In genomic region chr5:110224050-110224449, GRCh38 we compare ENCODE assay signal across 34 cellular contexts.
"Had no signal": no experiment of that assay in that cellular context is flagged by ENCODE, and none has a peak within 500 bp of the region (broad histone marks: within the 10 kb centered on the region; RNA-seq: fewer than 3 reads in every experiment).

No MANE protein-coding gene starts in this region.

- H3K4me3 ChIP-seq: adrenal gland, ascending aorta, body of pancreas, breast epithelium, cardiac muscle cell had no signal

- H3K36me3 ChIP-seq: adrenal gland, ascending aorta, brain microvascular endothelial cell, breast epithelium, cardiac muscle cell had no signal

- FAIRE-seq: astrocyte, bronchial epithelial cell had no signal

- H3K27me3 ChIP-seq: adrenal gland, ascending aorta, body of pancreas, brain microvascular endothelial cell, breast epithelium, cardiac muscle cell had no signal

- H3K9me3 ChIP-seq: adrenal gland had no signal

- H3K4me1 ChIP-seq: adrenal gland, ascending aorta, body of pancreas, breast epithelium had no signal

- DNase-seq: activated effector memory CD4-positive, alpha-beta T cell treated with anti-CD3 and anti-CD28 coated beads, Interleukin-2, amount 50 U/mL, for 16 hours; activated effector memory CD4-positive, alpha-beta T cell treated with Interleukin-2 at 50 U/mL for 16 hours; activated gamma-delta T cell; activated gamma-delta T cell treated with Interleukin-2 at 50 U/mL for 16 hours; activated naive CD4-positive, alpha-beta T cell; activated naive CD4-positive, alpha-beta T cell treated with anti-CD3 and anti-CD28 coated beads for 36 hours; activated naive CD4-positive, alpha-beta T cell treated with anti-CD3 and anti-CD28 coated beads, Interleukin-2, amount 10 ng/mL, durations not matched to agents 7 days and 5 days; activated naive CD4-positive, alpha-beta T cell treated with anti-CD3 and anti-CD28 coated beads, Interleukin-2, amount 50 U/mL, for 16 hours; activated naive CD4-positive, alpha-beta T cell treated with Interleukin-2 at 50 U/mL for 16 hours; activated naive CD8-positive, alpha-beta T cell treated with anti-CD3 and anti-CD28 coated beads for 36 hours; activated naive CD8-positive, alpha-beta T cell treated with anti-CD3 and anti-CD28 coated beads, Interleukin-2, amount 10 ng/mL, durations not matched to agents 7 days and 5 days; activated naive CD8-positive, alpha-beta T cell treated with anti-CD3 and anti-CD28 coated beads, Interleukin-2, amount 50 U/mL, for 24 hours; activated T-cell treated with anti-CD3 and anti-CD28 coated beads, Interleukin-2, amount 50 U/mL, for 1 hour; activated T-cell treated with anti-CD3 and anti-CD28 coated beads, Interleukin-2, amount 50 U/mL, for 24 hours; activated T-cell treated with anti-CD3 and anti-CD28 coated beads, Interleukin-2, amount 50 U/mL, for 4 hours; activated T-cell treated with anti-CD3 and anti-CD28 coated beads, Interleukin-2, amount 50 U/mL, for 48 hours; activated T-cell treated with anti-CD3 and anti-CD28 coated beads, Interleukin-2, amount 50 U/mL, for 72 hours; adrenal gland; amniotic stem cell; amygdala; anterior cingulate cortex; aorta; body of pancreas; brain microvascular endothelial cell; caudate nucleus; central memory CD4-positive, alpha-beta T cell; cerebellar nuclear complex had no signal

- H3K27ac ChIP-seq: adrenal gland, ascending aorta, body of pancreas, brain microvascular endothelial cell, breast epithelium, cardiac muscle cell had no signal

- ATAC-seq: activated naive CD4-positive, alpha-beta T cell treated with anti-CD3 and anti-CD28 coated beads, Interleukin-2, amount 50 U/mL, for 72 hours; activated naive CD8-positive, alpha-beta T cell treated with anti-CD3 and anti-CD28 coated beads, Interleukin-2, amount 50 U/mL, for 24 hours; activated T-cell treated with anti-CD3 and anti-CD28 coated beads, Interleukin-2, amount 50 U/mL, for 4 hours; activated T-cell treated with anti-CD3 and anti-CD28 coated beads, Interleukin-2, amount 50 U/mL, for 72 hours; activated T-helper 17 cell treated with anti-CD3 and anti-CD28 coated beads, Interleukin-2, amount 50 U/mL, for 72 hours; body of pancreas had no signal
